24 cellular contexts compared by ENCODE assay signal in the genomic region with DNA sequence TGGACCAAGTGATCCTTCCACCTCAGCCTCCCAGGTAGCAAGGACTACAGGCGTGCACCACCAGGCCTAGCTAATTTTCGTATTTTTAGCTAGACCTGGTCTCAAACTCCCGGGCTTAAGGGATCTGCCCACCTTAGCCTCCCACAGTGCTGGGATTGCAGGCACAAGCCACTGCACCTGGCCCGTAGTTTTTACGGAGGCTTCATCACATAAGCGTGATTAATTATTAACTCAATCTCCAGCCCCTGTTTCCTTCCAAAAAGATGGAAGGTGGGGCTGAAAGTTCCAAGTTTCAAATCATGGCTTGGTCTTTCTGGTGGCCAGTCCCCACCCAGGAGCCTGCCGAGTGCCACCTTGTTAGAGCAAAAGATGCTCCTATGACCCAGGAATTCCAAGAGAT.
"Had no signal": no experiment of that assay in that cellular context is flagged by ENCODE, and none has a peak within 500 bp of the region (broad histone marks: within the 10 kb centered on the region; RNA-seq: fewer than 3 reads in every experiment).

No MANE protein-coding gene starts in this region.

- H3K36me3 ChIP-seq: colonic mucosa, esophagus squamous epithelium, gastrocnemius medialis, left ventricle myocardium inferior, ovary, right atrium auricular region, tibial artery had no signal

- H3K27me3 ChIP-seq: colonic mucosa, dorsolateral prefrontal cortex, esophagus squamous epithelium, gastrocnemius medialis, ovary, right atrium auricular region, tibial artery had no signal

- H3K4me3 Mint-ChIP-seq: effector memory CD8-positive, alpha-beta T cell; mesothelial cell of epicardium; natural killer cell; stimulated activated naive CD8-positive, alpha-beta T cell treated with anti-CD3 and anti-CD28 coated beads, Interleukin-15, Interleukin-2, amounts not matched to agents 100 ng/mL and 50 ng/mL, for 24 hours had no signal

- H3K27ac ChIP-seq: colonic mucosa, dorsolateral prefrontal cortex, esophagus squamous epithelium, gastrocnemius medialis, left ventricle myocardium inferior, ovary, psoas muscle, right atrium auricular region, tibial artery had no signal

- H3K9me3 Mint-ChIP-seq: effector memory CD8-positive, alpha-beta T cell; mesothelial cell of epicardium; natural killer cell; stimulated activated naive CD8-positive, alpha-beta T cell treated with anti-CD3 and anti-CD28 coated beads, Interleukin-15, Interleukin-2, amounts not matched to agents 100 ng/mL and 50 ng/mL, for 24 hours had no signal

- ATAC-seq: effector memory CD8-positive, alpha-beta T cell; gastrocnemius medialis; natural killer cell; psoas muscle had no signal

- H3K27me3 Mint-ChIP-seq: effector memory CD8-positive, alpha-beta T cell; stimulated activated naive CD8-positive, alpha-beta T cell treated with anti-CD3 and anti-CD28 coated beads, Interleukin-15, Interleukin-2, amounts not matched to agents 100 ng/mL and 50 ng/mL, for 24 hours had no signal

- H3K9me3 ChIP-seq: colonic mucosa, esophagus squamous epithelium, gastrocnemius medialis, left ventricle myocardium inferior, ovary, psoas muscle, right atrium auricular region, tibial artery had no signal

- H3K36me3 Mint-ChIP-seq: mesothelial cell of epicardium, natural killer cell had no signal

- DNase-seq: activated CD4-positive, alpha-beta T cell treated with anti-CD3 and anti-CD28 coated beads for 1 hour; activated CD8-positive, alpha-beta memory T cell treated with anti-CD3 and anti-CD28 coated beads for 24 hours; activated CD8-positive, alpha-beta memory T cell treated with anti-CD3 and anti-CD28 coated beads, Interleukin-2, amount 50 U/mL, for 4 hours; activated naive CD4-positive, alpha-beta T cell treated with Interleukin-2 at 50 U/mL for 16 hours; activated T-cell treated with anti-CD3 and anti-CD28 coated beads, Interleukin-2, amount 50 U/mL, for 48 hours; amygdala; colonic mucosa; dorsolateral prefrontal cortex; effector memory CD8-positive, alpha-beta T cell; esophagus squamous epithelium; gastrocnemius medialis; hippocampal formation; kidney glomerular epithelial cell; left ventricle myocardium inferior; natural killer cell; ovary; psoas muscle; stimulated activated CD4-positive, alpha-beta T cell treated with anti-CD3 and anti-CD28 coated beads, Interleukin-12 subunit alpha, Interleukin-12 subunit beta, amount 100 ng/mL, for 4 hours; stimulated activated CD4-positive, alpha-beta T cell treated with anti-CD3 and anti-CD28 coated beads, Interleukin-4, amount 100 ng/mL, for 4 hours; substantia nigra; tibial artery had no signal

- H3K4me3 ChIP-seq: colonic mucosa, dorsolateral prefrontal cortex, esophagus squamous epithelium, gastrocnemius medialis, left ventricle myocardium inferior, ovary, psoas muscle, right atrium auricular region, tibial artery had no signal

- H3K4me1 ChIP-seq: colonic mucosa, gastrocnemius medialis, psoas muscle, right atrium auricular region, tibial artery had no signal

- H3K27ac Mint-ChIP-seq: effector memory CD8-positive, alpha-beta T cell; stimulated activated naive CD8-positive, alpha-beta T cell treated with anti-CD3 and anti-CD28 coated beads, Interleukin-15, Interleukin-2, amounts not matched to agents 100 ng/mL and 50 ng/mL, for 24 hours had no signal
